1 cellular context compared by ENCODE assay signal in the genomic region with DNA sequence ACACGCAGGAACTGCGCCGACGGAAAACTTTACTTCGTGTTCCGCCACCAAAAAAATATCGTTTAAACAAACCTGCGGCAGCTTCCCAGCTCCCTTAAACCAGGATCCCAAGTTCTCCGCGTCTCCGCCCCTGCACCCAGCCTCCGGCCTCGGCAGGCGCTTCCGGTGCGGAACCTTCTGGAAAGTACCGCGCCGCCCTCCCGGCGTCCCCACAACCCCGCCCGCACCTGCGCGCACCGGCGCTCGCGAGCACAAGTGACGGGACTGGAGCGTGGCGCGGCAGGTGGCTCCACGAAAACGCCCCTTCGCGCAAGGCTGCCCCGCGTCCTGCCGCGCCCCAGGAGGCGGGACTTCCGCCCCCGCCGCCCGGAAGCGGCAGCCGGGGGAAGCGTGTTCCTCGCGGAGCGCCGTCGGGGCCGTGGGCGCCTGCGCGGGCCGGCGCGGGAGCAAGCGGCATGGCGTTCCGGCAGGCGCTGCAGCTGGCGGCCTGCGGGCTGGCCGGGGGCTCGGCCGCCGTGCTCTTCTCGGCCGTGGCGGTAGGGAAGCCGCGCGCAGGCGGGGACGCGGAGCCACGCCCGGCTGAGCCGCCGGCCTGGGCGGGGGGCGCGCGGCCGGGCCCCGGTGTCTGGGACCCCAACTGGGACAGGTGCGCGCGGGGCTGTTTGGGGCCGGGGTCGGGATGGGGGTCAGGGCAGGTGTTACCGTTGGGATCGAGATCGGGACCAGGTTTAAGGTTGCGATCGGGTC.
TF ChIP-seq lines count a peak whose summit lies in the region.

A gene (plus strand): TSS at position 421 of the 747 bp plus-strand sequence. CDS start 35 bp downstream, at position 456.

TF ChIP-seq in K562, 482 proteins besides CTCF, POLR2A, EP300 and RAD21 (continued from another document):
- TF ChIP-seq, protein P1, sequence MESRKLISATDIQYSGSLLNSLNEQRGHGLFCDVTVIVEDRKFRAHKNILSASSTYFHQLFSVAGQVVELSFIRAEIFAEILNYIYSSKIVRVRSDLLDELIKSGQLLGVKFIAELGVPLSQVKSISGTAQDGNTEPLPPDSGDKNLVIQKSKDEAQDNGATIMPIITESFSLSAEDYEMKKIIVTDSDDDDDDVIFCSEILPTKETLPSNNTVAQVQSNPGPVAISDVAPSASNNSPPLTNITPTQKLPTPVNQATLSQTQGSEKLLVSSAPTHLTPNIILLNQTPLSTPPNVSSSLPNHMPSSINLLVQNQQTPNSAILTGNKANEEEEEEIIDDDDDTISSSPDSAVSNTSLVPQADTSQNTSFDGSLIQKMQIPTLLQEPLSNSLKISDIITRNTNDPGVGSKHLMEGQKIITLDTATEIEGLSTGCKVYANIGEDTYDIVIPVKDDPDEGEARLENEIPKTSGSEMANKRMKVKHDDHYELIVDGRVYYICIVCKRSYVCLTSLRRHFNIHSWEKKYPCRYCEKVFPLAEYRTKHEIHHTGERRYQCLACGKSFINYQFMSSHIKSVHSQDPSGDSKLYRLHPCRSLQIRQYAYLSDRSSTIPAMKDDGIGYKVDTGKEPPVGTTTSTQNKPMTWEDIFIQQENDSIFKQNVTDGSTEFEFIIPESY (CRISPR knock-in tag; IDR thresholded peaks at IDR 0.05) = 0 out of 2 replicates have a peak, but pooled peaks have one; percentile 34
- TF ChIP-seq TFAM (CRISPR knock-in tag; conservative IDR thresholded peaks at IDR 0.05) = no peak
- no peak for TF ChIP-seq ZNF408 (CRISPR knock-in tag; IDR thresholded peaks at IDR 0.05; ENCODE audit: low read depth)
- TF ChIP-seq, protein P2, sequence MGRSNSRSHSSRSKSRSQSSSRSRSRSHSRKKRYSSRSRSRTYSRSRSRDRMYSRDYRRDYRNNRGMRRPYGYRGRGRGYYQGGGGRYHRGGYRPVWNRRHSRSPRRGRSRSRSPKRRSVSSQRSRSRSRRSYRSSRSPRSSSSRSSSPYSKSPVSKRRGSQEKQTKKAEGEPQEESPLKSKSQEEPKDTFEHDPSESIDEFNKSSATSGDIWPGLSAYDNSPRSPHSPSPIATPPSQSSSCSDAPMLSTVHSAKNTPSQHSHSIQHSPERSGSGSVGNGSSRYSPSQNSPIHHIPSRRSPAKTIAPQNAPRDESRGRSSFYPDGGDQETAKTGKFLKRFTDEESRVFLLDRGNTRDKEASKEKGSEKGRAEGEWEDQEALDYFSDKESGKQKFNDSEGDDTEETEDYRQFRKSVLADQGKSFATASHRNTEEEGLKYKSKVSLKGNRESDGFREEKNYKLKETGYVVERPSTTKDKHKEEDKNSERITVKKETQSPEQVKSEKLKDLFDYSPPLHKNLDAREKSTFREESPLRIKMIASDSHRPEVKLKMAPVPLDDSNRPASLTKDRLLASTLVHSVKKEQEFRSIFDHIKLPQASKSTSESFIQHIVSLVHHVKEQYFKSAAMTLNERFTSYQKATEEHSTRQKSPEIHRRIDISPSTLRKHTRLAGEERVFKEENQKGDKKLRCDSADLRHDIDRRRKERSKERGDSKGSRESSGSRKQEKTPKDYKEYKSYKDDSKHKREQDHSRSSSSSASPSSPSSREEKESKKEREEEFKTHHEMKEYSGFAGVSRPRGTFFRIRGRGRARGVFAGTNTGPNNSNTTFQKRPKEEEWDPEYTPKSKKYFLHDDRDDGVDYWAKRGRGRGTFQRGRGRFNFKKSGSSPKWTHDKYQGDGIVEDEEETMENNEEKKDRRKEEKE (IDR thresholded peaks at IDR 0.05; ENCODE audit: borderline replicate concordance in 1 of 2, control insufficient read depth in 1 of 2, low read depth in 2 of 2, low read length in 1 of 2) = peak in 1 of 2 experiments; percentile 64; a peak in 1 of 4 replicates
- TF ChIP-seq, protein P3, sequence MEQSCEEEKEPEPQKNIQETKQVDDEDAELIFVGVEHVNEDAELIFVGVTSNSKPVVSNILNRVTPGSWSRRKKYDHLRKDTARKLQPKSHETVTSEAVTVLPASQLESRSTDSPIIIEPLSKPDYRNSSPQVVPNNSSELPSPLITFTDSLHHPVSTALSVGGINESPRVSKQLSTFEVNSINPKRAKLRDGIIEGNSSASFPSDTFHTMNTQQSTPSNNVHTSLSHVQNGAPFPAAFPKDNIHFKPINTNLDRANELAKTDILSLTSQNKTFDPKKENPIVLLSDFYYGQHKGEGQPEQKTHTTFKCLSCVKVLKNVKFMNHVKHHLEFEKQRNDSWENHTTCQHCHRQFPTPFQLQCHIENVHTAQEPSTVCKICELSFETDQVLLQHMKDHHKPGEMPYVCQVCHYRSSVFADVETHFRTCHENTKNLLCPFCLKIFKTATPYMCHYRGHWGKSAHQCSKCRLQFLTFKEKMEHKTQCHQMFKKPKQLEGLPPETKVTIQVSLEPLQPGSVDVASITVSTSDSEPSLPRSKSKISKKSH (CRISPR knock-in tag; IDR thresholded peaks at IDR 0.05) = no peak
- peak; percentile 28; the same call in 1 of the 2 replicates for TF ChIP-seq DIDO1 (tag; IDR thresholded peaks at IDR 0.05; ENCODE audit: low read depth)
- TF ChIP-seq NONO (IDR thresholded peaks at IDR 0.05; ENCODE audit: low read depth in 2 of 2, low read length in 1 of 2) = peak; percentile 66 to 84
- no peak for TF ChIP-seq PRMT5 (CRISPR knock-in tag; IDR thresholded peaks at IDR 0.05)
- TF ChIP-seq HSF4 (CRISPR knock-in tag; IDR thresholded peaks at IDR 0.05; ENCODE audit: borderline replicate concordance) = no peak
- TF ChIP-seq TAL1 (IDR thresholded peaks at IDR 0.05) = no peak
- no peak for TF ChIP-seq XRCC5 (IDR thresholded peaks at IDR 0.05; ENCODE audit: low read depth, low read length)
- TF ChIP-seq ZNF263 (CRISPR knock-in tag; IDR thresholded peaks at IDR 0.05; ENCODE audit: borderline replicate concordance) = peak; percentile 54; the same call in 1 of the 2 replicates
- TF ChIP-seq NFIX (CRISPR knock-in tag; IDR thresholded peaks at IDR 0.05; ENCODE audit: low read depth) = no peak
- no peak for TF ChIP-seq BCOR (IDR thresholded peaks at IDR 0.05)
- TF ChIP-seq ATF1 (CRISPR knock-in tag; IDR thresholded peaks at IDR 0.05) = no peak
- peak; percentile 66 for TF ChIP-seq ATF1 (tag; IDR thresholded peaks at IDR 0.05)
- TF ChIP-seq ZFPM2 (CRISPR knock-in tag; IDR thresholded peaks at IDR 0.05) = 0 out of 2 replicates have a peak, but pooled peaks have one; percentile 36
- TF ChIP-seq ZNF431 (CRISPR knock-in tag; IDR thresholded peaks at IDR 0.05) = peak; percentile 54
- peak; percentile 48 for TF ChIP-seq POLR2B (IDR thresholded peaks at IDR 0.05; ENCODE audit: low read depth, partially characterized antibody)
- TF ChIP-seq NFE2 (IDR thresholded peaks at IDR 0.05; ENCODE audit: low read depth) = no peak
- TF ChIP-seq SMAD4 (CRISPR knock-in tag; conservative IDR thresholded peaks at IDR 0.05) = no peak
- peak; percentile 91 for TF ChIP-seq CHD2 (IDR thresholded peaks at IDR 0.05; ENCODE audit: low read depth, low read length)
- no peak for TF ChIP-seq RBM14 (IDR thresholded peaks at IDR 0.05; ENCODE audit: borderline replicate concordance, insufficient read depth, low read depth, low read length)
- TF ChIP-seq HDGF (IDR thresholded peaks at IDR 0.05) = no peak
- TF ChIP-seq, protein P4, sequence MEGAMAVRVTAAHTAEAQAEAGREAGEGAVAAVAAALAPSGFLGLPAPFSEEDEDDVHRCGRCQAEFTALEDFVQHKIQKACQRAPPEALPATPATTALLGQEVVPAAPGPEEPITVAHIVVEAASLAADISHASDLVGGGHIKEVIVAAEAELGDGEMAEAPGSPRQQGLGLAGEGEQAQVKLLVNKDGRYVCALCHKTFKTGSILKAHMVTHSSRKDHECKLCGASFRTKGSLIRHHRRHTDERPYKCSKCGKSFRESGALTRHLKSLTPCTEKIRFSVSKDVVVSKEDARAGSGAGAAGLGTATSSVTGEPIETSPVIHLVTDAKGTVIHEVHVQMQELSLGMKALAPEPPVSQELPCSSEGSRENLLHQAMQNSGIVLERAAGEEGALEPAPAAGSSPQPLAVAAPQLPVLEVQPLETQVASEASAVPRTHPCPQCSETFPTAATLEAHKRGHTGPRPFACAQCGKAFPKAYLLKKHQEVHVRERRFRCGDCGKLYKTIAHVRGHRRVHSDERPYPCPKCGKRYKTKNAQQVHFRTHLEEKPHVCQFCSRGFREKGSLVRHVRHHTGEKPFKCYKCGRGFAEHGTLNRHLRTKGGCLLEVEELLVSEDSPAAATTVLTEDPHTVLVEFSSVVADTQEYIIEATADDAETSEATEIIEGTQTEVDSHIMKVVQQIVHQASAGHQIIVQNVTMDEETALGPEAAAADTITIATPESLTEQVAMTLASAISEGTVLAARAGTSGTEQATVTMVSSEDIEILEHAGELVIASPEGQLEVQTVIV (CRISPR knock-in tag; IDR thresholded peaks at IDR 0.05; ENCODE audit: borderline replicate concordance) = no peak
- no peak for TF ChIP-seq MAFG (tag; conservative IDR thresholded peaks at IDR 0.05)
- no peak for TF ChIP-seq ZNF316 (IDR thresholded peaks at IDR 0.05)
- TF ChIP-seq, protein P5, sequence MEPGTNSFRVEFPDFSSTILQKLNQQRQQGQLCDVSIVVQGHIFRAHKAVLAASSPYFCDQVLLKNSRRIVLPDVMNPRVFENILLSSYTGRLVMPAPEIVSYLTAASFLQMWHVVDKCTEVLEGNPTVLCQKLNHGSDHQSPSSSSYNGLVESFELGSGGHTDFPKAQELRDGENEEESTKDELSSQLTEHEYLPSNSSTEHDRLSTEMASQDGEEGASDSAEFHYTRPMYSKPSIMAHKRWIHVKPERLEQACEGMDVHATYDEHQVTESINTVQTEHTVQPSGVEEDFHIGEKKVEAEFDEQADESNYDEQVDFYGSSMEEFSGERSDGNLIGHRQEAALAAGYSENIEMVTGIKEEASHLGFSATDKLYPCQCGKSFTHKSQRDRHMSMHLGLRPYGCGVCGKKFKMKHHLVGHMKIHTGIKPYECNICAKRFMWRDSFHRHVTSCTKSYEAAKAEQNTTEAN (CRISPR knock-in tag; IDR thresholded peaks at IDR 0.05) = no peak
- TF ChIP-seq SMARCA5 (IDR thresholded peaks at IDR 0.05) = no peak
- no peak for TF ChIP-seq IFI16 (CRISPR knock-in tag; IDR thresholded peaks at IDR 0.05)
- TF ChIP-seq FUS (optimal IDR thresholded peaks at IDR 0.05; ENCODE audit: low read depth, low read length) = peak; percentile 50
- TF ChIP-seq, protein P6, sequence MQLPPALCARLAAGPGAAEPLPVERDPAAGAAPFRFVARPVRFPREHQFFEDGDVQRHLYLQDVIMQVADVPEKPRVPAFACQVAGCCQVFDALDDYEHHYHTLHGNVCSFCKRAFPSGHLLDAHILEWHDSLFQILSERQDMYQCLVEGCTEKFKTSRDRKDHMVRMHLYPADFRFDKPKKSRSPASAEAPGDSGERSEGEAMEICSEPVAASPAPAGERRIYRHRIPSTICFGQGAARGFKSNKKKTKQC (CRISPR knock-in tag; IDR thresholded peaks at IDR 0.05) = peak; percentile 76; the same call in 1 of the 2 replicates
- 0 out of 2 replicates have a peak, but pooled peaks have one; percentile 26 for TF ChIP-seq ZNF589 (CRISPR knock-in tag; IDR thresholded peaks at IDR 0.05; ENCODE audit: low read depth)
- TF ChIP-seq ETV5 (CRISPR knock-in tag; IDR thresholded peaks at IDR 0.05; ENCODE audit: low read depth) = peak; percentile 86
- peak; percentile 80 for TF ChIP-seq MTA1 (IDR thresholded peaks at IDR 0.05; ENCODE audit: borderline replicate concordance)
- TF ChIP-seq MTA3 (IDR thresholded peaks at IDR 0.05; ENCODE audit: borderline replicate concordance) = peak; percentile 93
- peak; percentile 82 for TF ChIP-seq RBM25 (IDR thresholded peaks at IDR 0.05; ENCODE audit: low read depth, low read length, severe bottlenecking)
- TF ChIP-seq SIX5 (IDR thresholded peaks at IDR 0.05; ENCODE audit: borderline replicate concordance in 1 of 2, insufficient read depth in 1 of 2, low read depth in 1 of 2, low read length in 2 of 2) = no peak
- TF ChIP-seq SNIP1 (IDR thresholded peaks at IDR 0.05; ENCODE audit: low read depth) = no peak
- no peak for TF ChIP-seq RFX5 (IDR thresholded peaks at IDR 0.05; ENCODE audit: low read depth, low read length)
- no peak for TF ChIP-seq ZNF212 (CRISPR knock-in tag; IDR thresholded peaks at IDR 0.05)
- no peak for TF ChIP-seq TAF15 (IDR thresholded peaks at IDR 0.05; ENCODE audit: low read depth, low read length)
- TF ChIP-seq, protein P7, sequence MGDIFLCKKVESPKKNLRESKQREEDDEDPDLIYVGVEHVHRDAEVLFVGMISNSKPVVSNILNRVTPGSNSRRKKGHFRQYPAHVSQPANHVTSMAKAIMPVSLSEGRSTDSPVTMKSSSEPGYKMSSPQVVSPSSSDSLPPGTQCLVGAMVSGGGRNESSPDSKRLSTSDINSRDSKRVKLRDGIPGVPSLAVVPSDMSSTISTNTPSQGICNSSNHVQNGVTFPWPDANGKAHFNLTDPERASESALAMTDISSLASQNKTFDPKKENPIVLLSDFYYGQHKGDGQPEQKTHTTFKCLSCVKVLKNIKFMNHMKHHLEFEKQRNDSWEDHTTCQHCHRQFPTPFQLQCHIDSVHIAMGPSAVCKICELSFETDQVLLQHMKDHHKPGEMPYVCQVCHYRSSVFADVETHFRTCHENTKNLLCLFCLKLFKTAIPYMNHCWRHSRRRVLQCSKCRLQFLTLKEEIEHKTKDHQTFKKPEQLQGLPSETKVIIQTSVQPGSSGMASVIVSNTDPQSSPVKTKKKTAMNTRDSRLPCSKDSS (IDR thresholded peaks at IDR 0.05; ENCODE audit: low read depth, partially characterized antibody) = no peak
- TF ChIP-seq, protein P8, sequence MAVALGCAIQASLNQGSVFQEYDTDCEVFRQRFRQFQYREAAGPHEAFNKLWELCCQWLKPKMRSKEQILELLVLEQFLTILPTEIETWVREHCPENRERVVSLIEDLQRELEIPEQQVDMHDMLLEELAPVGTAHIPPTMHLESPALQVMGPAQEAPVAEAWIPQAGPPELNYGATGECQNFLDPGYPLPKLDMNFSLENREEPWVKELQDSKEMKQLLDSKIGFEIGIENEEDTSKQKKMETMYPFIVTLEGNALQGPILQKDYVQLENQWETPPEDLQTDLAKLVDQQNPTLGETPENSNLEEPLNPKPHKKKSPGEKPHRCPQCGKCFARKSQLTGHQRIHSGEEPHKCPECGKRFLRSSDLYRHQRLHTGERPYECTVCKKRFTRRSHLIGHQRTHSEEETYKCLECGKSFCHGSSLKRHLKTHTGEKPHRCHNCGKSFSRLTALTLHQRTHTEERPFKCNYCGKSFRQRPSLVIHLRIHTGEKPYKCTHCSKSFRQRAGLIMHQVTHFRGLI (CRISPR knock-in tag; IDR thresholded peaks at IDR 0.05) = no peak
- TF ChIP-seq ZBTB17 (CRISPR knock-in tag; IDR thresholded peaks at IDR 0.05) = 0 out of 2 replicates have a peak, but pooled peaks have one; percentile 71
- TF ChIP-seq BRD4 (IDR thresholded peaks at IDR 0.05) = no peak
- TF ChIP-seq FIP1L1 (IDR thresholded peaks at IDR 0.05; ENCODE audit: low read depth, low read length, poor library complexity, severe bottlenecking) = no peak
TF ChIP-seq in K562: peak in this region for 131.
